2 cellular contexts compared by ENCODE assay signal in genomic region chr12:113453330-113453729, GRCh38.
A peak's percentile ranks its signal among the peaks of the same experiment; 100 is the strongest.
TF ChIP-seq lines count a peak whose summit lies in the region.

No MANE protein-coding gene starts in this region.

TF ChIP-seq in GM23338, 12 proteins besides CTCF, POLR2A, EP300 and RAD21:
- TF ChIP-seq, protein P1, sequence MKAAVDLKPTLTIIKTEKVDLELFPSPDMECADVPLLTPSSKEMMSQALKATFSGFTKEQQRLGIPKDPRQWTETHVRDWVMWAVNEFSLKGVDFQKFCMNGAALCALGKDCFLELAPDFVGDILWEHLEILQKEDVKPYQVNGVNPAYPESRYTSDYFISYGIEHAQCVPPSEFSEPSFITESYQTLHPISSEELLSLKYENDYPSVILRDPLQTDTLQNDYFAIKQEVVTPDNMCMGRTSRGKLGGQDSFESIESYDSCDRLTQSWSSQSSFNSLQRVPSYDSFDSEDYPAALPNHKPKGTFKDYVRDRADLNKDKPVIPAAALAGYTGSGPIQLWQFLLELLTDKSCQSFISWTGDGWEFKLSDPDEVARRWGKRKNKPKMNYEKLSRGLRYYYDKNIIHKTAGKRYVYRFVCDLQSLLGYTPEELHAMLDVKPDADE (IDR thresholded peaks at IDR 0.05), result no peak
- no peak for TF ChIP-seq CREB1 (CRISPR knock-in tag; IDR thresholded peaks at IDR 0.05; ENCODE audit: low read depth)
- no peak for TF ChIP-seq EZH2phosphoT487 (IDR thresholded peaks at IDR 0.05; ENCODE audit: unreplicated experiment)
- TF ChIP-seq, protein P2, sequence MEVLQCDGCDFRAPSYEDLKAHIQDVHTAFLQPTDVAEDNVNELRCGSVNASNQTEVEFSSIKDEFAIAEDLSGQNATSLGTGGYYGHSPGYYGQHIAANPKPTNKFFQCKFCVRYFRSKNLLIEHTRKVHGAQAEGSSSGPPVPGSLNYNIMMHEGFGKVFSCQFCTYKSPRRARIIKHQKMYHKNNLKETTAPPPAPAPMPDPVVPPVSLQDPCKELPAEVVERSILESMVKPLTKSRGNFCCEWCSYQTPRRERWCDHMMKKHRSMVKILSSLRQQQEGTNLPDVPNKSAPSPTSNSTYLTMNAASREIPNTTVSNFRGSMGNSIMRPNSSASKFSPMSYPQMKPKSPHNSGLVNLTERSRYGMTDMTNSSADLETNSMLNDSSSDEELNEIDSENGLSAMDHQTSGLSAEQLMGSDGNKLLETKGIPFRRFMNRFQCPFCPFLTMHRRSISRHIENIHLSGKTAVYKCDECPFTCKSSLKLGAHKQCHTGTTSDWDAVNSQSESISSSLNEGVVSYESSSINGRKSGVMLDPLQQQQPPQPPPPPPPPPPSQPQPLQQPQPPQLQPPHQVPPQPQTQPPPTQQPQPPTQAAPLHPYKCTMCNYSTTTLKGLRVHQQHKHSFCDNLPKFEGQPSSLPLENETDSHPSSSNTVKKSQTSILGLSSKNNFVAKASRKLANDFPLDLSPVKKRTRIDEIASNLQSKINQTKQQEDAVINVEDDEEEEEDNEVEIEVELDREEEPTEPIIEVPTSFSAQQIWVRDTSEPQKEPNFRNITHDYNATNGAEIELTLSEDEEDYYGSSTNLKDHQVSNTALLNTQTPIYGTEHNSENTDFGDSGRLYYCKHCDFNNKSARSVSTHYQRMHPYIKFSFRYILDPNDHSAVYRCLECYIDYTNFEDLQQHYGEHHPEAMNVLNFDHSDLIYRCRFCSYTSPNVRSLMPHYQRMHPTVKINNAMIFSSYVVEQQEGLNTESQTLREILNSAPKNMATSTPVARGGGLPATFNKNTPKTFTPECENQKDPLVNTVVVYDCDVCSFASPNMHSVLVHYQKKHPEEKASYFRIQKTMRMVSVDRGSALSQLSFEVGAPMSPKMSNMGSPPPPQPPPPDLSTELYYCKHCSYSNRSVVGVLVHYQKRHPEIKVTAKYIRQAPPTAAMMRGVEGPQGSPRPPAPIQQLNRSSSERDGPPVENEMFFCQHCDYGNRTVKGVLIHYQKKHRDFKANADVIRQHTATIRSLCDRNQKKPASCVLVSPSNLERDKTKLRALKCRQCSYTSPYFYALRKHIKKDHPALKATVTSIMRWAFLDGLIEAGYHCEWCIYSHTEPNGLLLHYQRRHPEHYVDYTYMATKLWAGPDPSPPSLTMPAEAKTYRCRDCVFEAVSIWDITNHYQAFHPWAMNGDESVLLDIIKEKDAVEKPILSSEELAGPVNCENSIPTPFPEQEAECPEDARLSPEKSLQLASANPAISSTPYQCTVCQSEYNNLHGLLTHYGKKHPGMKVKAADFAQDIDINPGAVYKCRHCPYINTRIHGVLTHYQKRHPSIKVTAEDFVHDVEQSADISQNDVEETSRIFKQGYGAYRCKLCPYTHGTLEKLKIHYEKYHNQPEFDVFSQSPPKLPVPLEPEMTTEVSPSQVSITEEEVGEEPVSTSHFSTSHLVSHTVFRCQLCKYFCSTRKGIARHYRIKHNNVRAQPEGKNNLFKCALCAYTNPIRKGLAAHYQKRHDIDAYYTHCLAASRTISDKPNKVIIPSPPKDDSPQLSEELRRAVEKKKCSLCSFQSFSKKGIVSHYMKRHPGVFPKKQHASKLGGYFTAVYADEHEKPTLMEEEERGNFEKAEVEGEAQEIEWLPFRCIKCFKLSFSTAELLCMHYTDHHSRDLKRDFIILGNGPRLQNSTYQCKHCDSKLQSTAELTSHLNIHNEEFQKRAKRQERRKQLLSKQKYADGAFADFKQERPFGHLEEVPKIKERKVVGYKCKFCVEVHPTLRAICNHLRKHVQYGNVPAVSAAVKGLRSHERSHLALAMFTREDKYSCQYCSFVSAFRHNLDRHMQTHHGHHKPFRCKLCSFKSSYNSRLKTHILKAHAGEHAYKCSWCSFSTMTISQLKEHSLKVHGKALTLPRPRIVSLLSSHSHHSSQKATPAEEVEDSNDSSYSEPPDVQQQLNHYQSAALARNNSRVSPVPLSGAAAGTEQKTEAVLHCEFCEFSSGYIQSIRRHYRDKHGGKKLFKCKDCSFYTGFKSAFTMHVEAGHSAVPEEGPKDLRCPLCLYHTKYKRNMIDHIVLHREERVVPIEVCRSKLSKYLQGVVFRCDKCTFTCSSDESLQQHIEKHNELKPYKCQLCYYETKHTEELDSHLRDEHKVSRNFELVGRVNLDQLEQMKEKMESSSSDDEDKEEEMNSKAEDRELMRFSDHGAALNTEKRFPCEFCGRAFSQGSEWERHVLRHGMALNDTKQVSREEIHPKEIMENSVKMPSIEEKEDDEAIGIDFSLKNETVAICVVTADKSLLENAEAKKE (CRISPR knock-in tag; IDR thresholded peaks at IDR 0.05), result no peak

TF ChIP-seq in H1, 55 proteins besides CTCF, POLR2A, EP300 and RAD21:
- TF ChIP-seq SP2 (IDR thresholded peaks at IDR 0.05; ENCODE audit: low read length), result no peak
- TF ChIP-seq TEAD4 (IDR thresholded peaks at IDR 0.05; ENCODE audit: low read depth, low read length), result 0 out of 2 replicates have a peak, but pooled peaks have one; percentile 30
